ENCODE assay signal across 1 cellular context in genomic region chr2:17539993-17540812, GRCh38.
TF ChIP-seq lines count a peak whose summit lies in the region.

VSNL1 (plus strand) TSS chr2:17540696; CDS start chr2:17592075, 51,379 bp downstream.

TF ChIP-seq in HepG2, 621 proteins besides CTCF, POLR2A, EP300 and RAD21 (continued from another document and continues in another):
- peak; percentile 55 for TF ChIP-seq PRPF4 (IDR thresholded peaks at IDR 0.05; ENCODE audit: low read depth, low read length, poor library complexity, severe bottlenecking)
- peak; percentile 69; the same call in 1 of the 2 replicates for TF ChIP-seq AHDC1 (CRISPR knock-in tag; IDR thresholded peaks at IDR 0.05; ENCODE audit: borderline replicate concordance)
- peak; percentile 61; the same call in 1 of the 2 replicates for TF ChIP-seq KAT7 (CRISPR knock-in tag; IDR thresholded peaks at IDR 0.05; ENCODE audit: borderline replicate concordance)
- no peak for TF ChIP-seq ZBTB44 (CRISPR knock-in tag; IDR thresholded peaks at IDR 0.05)
- TF ChIP-seq RNF219 (CRISPR knock-in tag; IDR thresholded peaks at IDR 0.05), result no peak
- peak; percentile 36; the same call in 1 of the 2 replicates for TF ChIP-seq ZNF20 (CRISPR knock-in tag; IDR thresholded peaks at IDR 0.05)
- peak; percentile 84 for TF ChIP-seq POLR2G (IDR thresholded peaks at IDR 0.05; ENCODE audit: low read depth, low read length)
- 0 out of 2 replicates have a peak, but pooled peaks have one; percentile 14 for TF ChIP-seq ZNF460 (CRISPR knock-in tag; IDR thresholded peaks at IDR 0.05; ENCODE audit: borderline replicate concordance)
- TF ChIP-seq ZNF550 (CRISPR knock-in tag; IDR thresholded peaks at IDR 0.05; ENCODE audit: borderline replicate concordance), result peak; percentile 87; the same call in 1 of the 2 replicates
- TF ChIP-seq KMT2B (CRISPR knock-in tag; IDR thresholded peaks at IDR 0.05), result peak; percentile 70; the same call in 1 of the 2 replicates
- TF ChIP-seq ZNF563 (CRISPR knock-in tag; IDR thresholded peaks at IDR 0.05), result peak; percentile 65
- TF ChIP-seq ZNF260 (CRISPR knock-in tag; IDR thresholded peaks at IDR 0.05; ENCODE audit: borderline replicate concordance, low read depth), result no peak
- peak; percentile 53; the same call in 1 of the 2 replicates for TF ChIP-seq ZNF619 (CRISPR knock-in tag; IDR thresholded peaks at IDR 0.05)
- peak; percentile 82; the same call in 1 of the 2 replicates for TF ChIP-seq SNAI1 (CRISPR knock-in tag; IDR thresholded peaks at IDR 0.05; ENCODE audit: borderline replicate concordance)
- peak; percentile 65 for TF ChIP-seq TBL1XR1 (IDR thresholded peaks at IDR 0.05; ENCODE audit: borderline replicate concordance, low read length, partially characterized antibody)
- TF ChIP-seq LBX2 (CRISPR knock-in tag; IDR thresholded peaks at IDR 0.05; ENCODE audit: borderline replicate concordance), result no peak
- TF ChIP-seq ZMAT3 (CRISPR knock-in tag; conservative IDR thresholded peaks at IDR 0.05), result no peak
- TF ChIP-seq MTA1 (CRISPR knock-in tag; IDR thresholded peaks at IDR 0.05; ENCODE audit: borderline replicate concordance), result peak; percentile 75; the same call in 1 of the 2 replicates
- no peak for TF ChIP-seq HOXA7 (CRISPR knock-in tag; IDR thresholded peaks at IDR 0.05)
- peak; percentile 86 for TF ChIP-seq ZNF781 (CRISPR knock-in tag; IDR thresholded peaks at IDR 0.05; ENCODE audit: borderline replicate concordance, not compliant biosample characterization)
- no peak; the same call in 1 of the 2 replicates for TF ChIP-seq RARG (CRISPR knock-in tag; IDR thresholded peaks at IDR 0.05; ENCODE audit: low read depth)
- TF ChIP-seq MTF2 (CRISPR knock-in tag; IDR thresholded peaks at IDR 0.05; ENCODE audit: borderline replicate concordance), result no peak
- TF ChIP-seq ZNF691 (CRISPR knock-in tag; IDR thresholded peaks at IDR 0.05; ENCODE audit: borderline replicate concordance, low read depth), result peak; percentile 30; the same call in 1 of the 2 replicates
- peak; percentile 84 for TF ChIP-seq ZMYM2 (CRISPR knock-in tag; IDR thresholded peaks at IDR 0.05)
- no peak for TF ChIP-seq NFKBIZ (CRISPR knock-in tag; IDR thresholded peaks at IDR 0.05)
- TF ChIP-seq ZNF607 (CRISPR knock-in tag; IDR thresholded peaks at IDR 0.05; ENCODE audit: borderline replicate concordance), result peak; percentile 94
- TF ChIP-seq NR1H2 (CRISPR knock-in tag; IDR thresholded peaks at IDR 0.05; ENCODE audit: borderline replicate concordance, low read depth), result no peak
- peak; percentile 44; the same call in 1 of the 2 replicates for TF ChIP-seq GATA4 (IDR thresholded peaks at IDR 0.05; ENCODE audit: borderline replicate concordance, low read depth)
- no peak for TF ChIP-seq MZF1 (CRISPR knock-in tag; IDR thresholded peaks at IDR 0.05; ENCODE audit: borderline replicate concordance)
- TF ChIP-seq AFF4 (CRISPR knock-in tag; IDR thresholded peaks at IDR 0.05), result no peak; the same call in 1 of the 2 replicates
- TF ChIP-seq ZBTB10 (CRISPR knock-in tag; IDR thresholded peaks at IDR 0.05; ENCODE audit: borderline replicate concordance), result peak; percentile 72; the same call in 1 of the 2 replicates
- TF ChIP-seq FOXK2 (IDR thresholded peaks at IDR 0.05), result no peak
- TF ChIP-seq SAFB2 (CRISPR knock-in tag; IDR thresholded peaks at IDR 0.05; ENCODE audit: borderline replicate concordance, low read depth), result peak; percentile 70; the same call in 1 of the 2 replicates
- TF ChIP-seq SIN3B (IDR thresholded peaks at IDR 0.05; ENCODE audit: low read length), result peak; percentile 25
- TF ChIP-seq BORCS8-MEF2B (CRISPR knock-in tag; IDR thresholded peaks at IDR 0.05), result peak; percentile 92
- peak; percentile 83 for TF ChIP-seq UBTF (CRISPR knock-in tag; IDR thresholded peaks at IDR 0.05)
- TF ChIP-seq IKZF1 (IDR thresholded peaks at IDR 0.05), result no peak
- TF ChIP-seq ZNF101 (CRISPR knock-in tag; IDR thresholded peaks at IDR 0.05; ENCODE audit: borderline replicate concordance, low read depth), result no peak
